In genomic region chr5:34929720-34930526, GRCh38 we compare ENCODE assay signal across 8 cellular contexts. TPM values are rescaled to one million over a fixed set of nuclear protein-coding genes. Genes with fewer than 3 reads are reported as not detected.
DNase-seq lines count a peak whose midpoint lies in the region; ATAC-seq and TF ChIP-seq lines count a peak whose summit lies in the region.

No MANE protein-coding gene starts in this region.

- H4K20me1 ChIP-seq in PC-9 (ENCODE audit: insufficient read depth) = peaks cover 3% of the 10 kb centered on the region

- POLR2A ChIA-PET in PC-9 (lab: Charles Lee; ENCODE audit: unreplicated experiment) = interaction anchor here (0.5 to 2.1 kb wide), 24 partner anchors 9 to 1754 kb away, joined by 3 to 87 read pairs (median 6); partner anchors contain the start of genes BRIX1, RAD1 and SPEF2

- H2AFZ ChIP-seq in PC-9 = peak overlapping the region; percentile 85

- H3K36me3 ChIP-seq in PC-9 (ENCODE audit: low read depth) (peaks cover 22% of the 10 kb centered on the region), muscle layer of duodenum (ENCODE audit: control insufficient read depth in 1 of 2, insufficient read depth in 2 of 2, low read length in 2 of 2) (peaks cover 7 to 21% of the 10 kb centered on the region in 2 donors)

- no peaks in the 10 kb centered on the region for H3K27me3 ChIP-seq in PC-9 (ENCODE audit: insufficient read depth, low read depth)
- H3K27me3 ChIP-seq in muscle layer of duodenum (ENCODE audit: low read depth, low read length) = no peaks in the 10 kb centered on the region

- no peaks in the 10 kb centered on the region for H3K9me3 Mint-ChIP-seq in activated T-cell treated with anti-CD3 and anti-CD28 coated beads, Interleukin-2, amount 50 U/mL, for 4 hours

- no peaks in the 10 kb centered on the region for H3K9me2 ChIP-seq in PC-9 (ENCODE audit: insufficient read depth)

- H3K4me2 ChIP-seq in PC-9 = peak overlapping the region; percentile 82

- H3K4me1 ChIP-seq in PC-9 (replicated peaks; ENCODE audit: insufficient read depth) = peaks cover 24% of the 10 kb centered on the region
- peaks cover 7 to 11% of the 10 kb centered on the region in 2 donors for H3K4me1 ChIP-seq in muscle layer of duodenum (ENCODE audit: control insufficient read depth in 1 of 2, insufficient read depth in 2 of 2, low read length in 2 of 2)

- peak overlapping the region; percentile 95 for H3K4me3 Mint-ChIP-seq in activated T-cell treated with anti-CD3 and anti-CD28 coated beads, Interleukin-2, amount 50 U/mL, for 4 hours

- peaks cover 62% of the 10 kb centered on the region for H3K79me2 ChIP-seq in PC-9 (ENCODE audit: low read depth)

- H3K27ac ChIP-seq in PC-9 = peak overlapping the region; percentile 70
- peak overlapping the region; percentile 76 for H3K27ac ChIP-seq in muscle layer of duodenum (ENCODE audit: low read length)

- H3K9me3 ChIP-seq in PC-9 (ENCODE audit: insufficient read depth, low read depth) = no peaks in the 10 kb centered on the region
- H3K9me3 ChIP-seq in muscle layer of duodenum (ENCODE audit: control insufficient read depth in 1 of 2, low read length in 2 of 2) = no peaks in the 10 kb centered on the region

- no peaks in the 10 kb centered on the region for H3K27me3 Mint-ChIP-seq in activated T-cell treated with anti-CD3 and anti-CD28 coated beads, Interleukin-2, amount 50 U/mL, for 4 hours (ENCODE audit: low read depth)

- H3F3A ChIP-seq in PC-9 (ENCODE audit: insufficient read depth, low read depth) = peaks cover 49% of the 10 kb centered on the region

- peak; percentile 77 for ATAC-seq in GM21528 (IDR thresholded peaks at IDR 0.05; ENCODE audit: low FRiP score, unreplicated experiment)
- peak; percentile 87 for ATAC-seq in activated T-cell treated with anti-CD3 and anti-CD28 coated beads, Interleukin-2, amount 50 U/mL, for 4 hours
- peak; percentile 79 for ATAC-seq in esophagus mucosa

- CTCF ChIA-PET in PC-9 (lab: Charles Lee) = interaction anchor here (0.6 to 1.9 kb wide), 9 partner anchors 14 to 444 kb away, joined by 3 to 15 read pairs (median 5); partner anchors contain the start of genes BRIX1 and RAD1

- no TSS peak for BruUV-seq in PC-9 (replicated peaks; lab: Mats Ljungman, UMichigan)

- DNase-seq in DMS153 treated with DMSO at 0.1 percent for 48 hours (lab: John Stamatoyannopoulos, UW; ENCODE audit: unreplicated experiment) (peak; percentile 56), HuH-7 (ENCODE audit: low spot score) (peak; percentile 85), PC-9 (peak; percentile 88 to 99)
- peak; percentile 68 for DNase-seq in activated T-cell treated with anti-CD3 and anti-CD28 coated beads, Interleukin-2, amount 50 U/mL, for 4 hours
- peak; percentile 57 to 70 for DNase-seq in stimulated activated CD8-positive, alpha-beta memory T cell treated with anti-CD3 and anti-CD28 coated beads, Interleukin-7, amount 100 ng/mL, for 4 hours (ENCODE audit: low read depth in 2 of 2)

- H3K4me3 ChIP-seq in PC-9 (peak overlapping the region; percentile 64), muscle layer of duodenum (ENCODE audit: low read depth in 1 of 2, low read length in 2 of 2) (peak overlapping the region; percentile 77 to 78)

- intact Hi-C loops in PC-9 (cut with micrococcal nuclease; ENCODE audit: unreplicated experiment) = loop anchor here (1.0 to 10.0 kb wide), 7 partner anchors 15 to 1945 kb away; partner anchors contain the start of genes ADAMTS12, AMACR, BRIX1 and LMBRD2

- peak; percentile 30; the same call in 1 of the 2 replicates for TF ChIP-seq CTCF in PC-9 (conservative IDR thresholded peaks at IDR 0.05)

- peaks cover 16% of the 10 kb centered on the region for H3K36me3 Mint-ChIP-seq in activated T-cell treated with anti-CD3 and anti-CD28 coated beads, Interleukin-2, amount 50 U/mL, for 4 hours (ENCODE audit: insufficient read depth)

- peaks cover 28% of the 10 kb centered on the region for H3K4me1 Mint-ChIP-seq in activated T-cell treated with anti-CD3 and anti-CD28 coated beads, Interleukin-2, amount 50 U/mL, for 4 hours (ENCODE audit: low read depth)

RNA-seq across cellular contexts. Expression of gene DNAJC21, which starts 0.6 kb away (rescaled TPM):
- total RNA-seq in PC-9 (2021) (111 and 128 TPM in 2 replicates), esophagus mucosa (31.9 TPM)
- 10 to 100 TPM; 56.3 to 64.0 (median 61.7) TPM for total RNA-seq in activated T-cell treated with anti-CD3 and anti-CD28 coated beads, Interleukin-2, amount 50 U/mL, for 4 hours

RNA-seq across cellular contexts. Expression of gene BRIX1, which starts 14.4 kb away (rescaled TPM):
- total RNA-seq in PC-9 (2021) (71.9 and 73.4 TPM in 2 replicates), esophagus mucosa (22.0 TPM)
- total RNA-seq in activated T-cell treated with anti-CD3 and anti-CD28 coated beads, Interleukin-2, amount 50 U/mL, for 4 hours = 100 to 1,000 TPM; 134 to 152 (median 138) TPM

RNA-seq across cellular contexts. Expression of gene RAD1, which starts 14.6 kb away (rescaled TPM):
- total RNA-seq in PC-9 (2021) (43.8 and 63.0 TPM in 2 replicates), esophagus mucosa (11.2 TPM)
- total RNA-seq in activated T-cell treated with anti-CD3 and anti-CD28 coated beads, Interleukin-2, amount 50 U/mL, for 4 hours = 10 to 100 TPM; 45.3 to 50.1 (median 49.6) TPM

Comparison
In these comparisons a context has a peak if more than half of its experiments do, and no peak if none do; other contexts are left out.
1. Peak in every context shown above with its lines: DNase-seq, ATAC-seq, H3K4me3 ChIP-seq and H3K27ac ChIP-seq.